Comparison of ENCODE assay signal across 15 cellular contexts in the genomic region with DNA sequence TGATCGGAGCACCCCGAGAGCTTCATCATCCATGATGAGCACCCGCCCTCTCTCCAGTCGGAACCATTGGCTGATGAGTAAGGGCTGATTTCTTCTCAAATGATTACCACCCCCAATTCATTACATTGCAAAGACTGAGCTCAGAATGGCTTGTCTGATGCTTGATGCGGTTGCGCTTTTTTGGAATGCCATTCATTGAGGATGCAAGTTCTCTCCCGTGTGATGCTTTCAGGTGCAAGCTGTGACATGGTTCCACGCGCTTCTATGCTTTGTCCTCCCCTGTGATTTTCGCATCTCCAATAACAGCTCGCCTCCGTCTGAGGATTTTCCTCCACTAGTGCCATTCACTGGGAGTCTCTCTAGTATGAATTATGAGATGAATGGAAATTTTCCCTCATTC. TPM values are rescaled to one million over a fixed set of nuclear protein-coding genes. Genes with fewer than 3 reads are reported as not detected.
"Had no signal": no experiment of that assay in that cellular context is flagged by ENCODE, and none has a peak within 500 bp of the region (broad histone marks: within the 10 kb centered on the region; RNA-seq: fewer than 3 reads in every experiment).

No MANE protein-coding gene starts in this region.

RNA-seq across cellular contexts. Expression of a gene that starts 43.0 kb away (rescaled TPM):
- total RNA-seq: activated B cell treated with CpG ODN at 0.5 μM for 24 hours; activated CD4-positive, alpha-beta memory T cell treated with anti-CD3 and anti-CD28 coated beads for 36 hours; activated CD4-positive, alpha-beta memory T cell treated with anti-CD3 and anti-CD28 coated beads, Interleukin-2, amount 10 ng/mL, durations not matched to agents 7 days and 5 days; activated CD4-positive, alpha-beta T cell treated with anti-CD3 and anti-CD28 coated beads for 36 hours; activated CD4-positive, alpha-beta T cell treated with anti-CD3 and anti-CD28 coated beads, Interleukin-2, amount 10 ng/mL, durations not matched to agents 24 days and 14 days; activated CD4-positive, alpha-beta T cell treated with anti-CD3 and anti-CD28 coated beads, Interleukin-2, amount 10 ng/mL, durations not matched to agents 7 days and 5 days; activated CD8-positive, alpha-beta memory T cell treated with anti-CD3 and anti-CD28 coated beads for 36 hours; activated CD8-positive, alpha-beta memory T cell treated with anti-CD3 and anti-CD28 coated beads, Interleukin-2, amount 10 ng/mL, durations not matched to agents 7 days and 5 days; activated CD8-positive, alpha-beta T cell treated with anti-CD3 and anti-CD28 coated beads for 36 hours; activated CD8-positive, alpha-beta T cell treated with anti-CD3 and anti-CD28 coated beads, Interleukin-2, amount 10 ng/mL, durations not matched to agents 7 days and 5 days; T-cell; T-helper 1 cell treated with Interleukin-12 subunit alpha and Interleukin-12 subunit beta and Interleukin-4 antibody, amounts not matched to agents 30 ng/mL and 1 ng/mL, for 36 hours; T-helper 17 cell; T-helper 2 cell treated with Interferon-gamma antibody and Interleukin-4, amounts not matched to agents 100 ng/mL and 5 ng/mL, for 36 hours; WTC11 had no signal

RNA-seq across cellular contexts. Expression of a gene that starts 58.4 kb away (rescaled TPM):
- total RNA-seq: activated B cell treated with CpG ODN at 0.5 μM for 24 hours; activated CD4-positive, alpha-beta memory T cell treated with anti-CD3 and anti-CD28 coated beads for 36 hours; activated CD4-positive, alpha-beta memory T cell treated with anti-CD3 and anti-CD28 coated beads, Interleukin-2, amount 10 ng/mL, durations not matched to agents 7 days and 5 days; activated CD4-positive, alpha-beta T cell treated with anti-CD3 and anti-CD28 coated beads for 36 hours; activated CD4-positive, alpha-beta T cell treated with anti-CD3 and anti-CD28 coated beads, Interleukin-2, amount 10 ng/mL, durations not matched to agents 24 days and 14 days; activated CD4-positive, alpha-beta T cell treated with anti-CD3 and anti-CD28 coated beads, Interleukin-2, amount 10 ng/mL, durations not matched to agents 7 days and 5 days; activated CD8-positive, alpha-beta memory T cell treated with anti-CD3 and anti-CD28 coated beads for 36 hours; activated CD8-positive, alpha-beta memory T cell treated with anti-CD3 and anti-CD28 coated beads, Interleukin-2, amount 10 ng/mL, durations not matched to agents 7 days and 5 days; activated CD8-positive, alpha-beta T cell treated with anti-CD3 and anti-CD28 coated beads for 36 hours; activated CD8-positive, alpha-beta T cell treated with anti-CD3 and anti-CD28 coated beads, Interleukin-2, amount 10 ng/mL, durations not matched to agents 7 days and 5 days; T-helper 1 cell treated with Interleukin-12 subunit alpha and Interleukin-12 subunit beta and Interleukin-4 antibody, amounts not matched to agents 30 ng/mL and 1 ng/mL, for 36 hours; T-helper 17 cell; T-helper 2 cell treated with Interferon-gamma antibody and Interleukin-4, amounts not matched to agents 100 ng/mL and 5 ng/mL, for 36 hours had no signal
